ENCODE assay signal across 8 cellular contexts in genomic region chr11:30143098-30143705, GRCh38.
DNase-seq lines count a peak whose midpoint lies in the region; ATAC-seq and TF ChIP-seq lines count a peak whose summit lies in the region.

No MANE protein-coding gene starts in this region.

- TF ChIP-seq CTCF in fibroblast of the aortic adventitia (IDR thresholded peaks at IDR 0.05; ENCODE audit: insufficient read depth, low read length), result peak; percentile 73
- peak in 3 of 5 experiments; percentile 14 to 58 (median 53) for TF ChIP-seq CTCF in gastrocnemius medialis (IDR thresholded peaks at IDR 0.05 in 4 of 5, conservative IDR thresholded peaks at IDR 0.05 in 1 of 5)

- no peaks in the 10 kb centered on the region for H3K4me1 ChIP-seq in gastrocnemius medialis

- H3K27ac ChIP-seq in gastrocnemius medialis, result no peak overlapping the region

- TF ChIP-seq POLR2A in gastrocnemius medialis (IDR thresholded peaks at IDR 0.05), result no peak

- no peaks in the 10 kb centered on the region for H3K27me3 ChIP-seq in gastrocnemius medialis

- intact Hi-C loops in gastrocnemius medialis (cut with DNase I; ENCODE audit: low total_unique reads), result loop anchor here (5.0 kb wide), 1 partner anchor 711 kb away; no protein-coding TSS in a partner anchor

- H3K9me3 ChIP-seq in gastrocnemius medialis, result no peaks in the 10 kb centered on the region

- H3K4me3 ChIP-seq in fibroblast of the aortic adventitia (ENCODE audit: low read depth, low read length) (no peak overlapping the region), gastrocnemius medialis (no peak overlapping the region)

- in situ Hi-C loops in gastrocnemius medialis (cut with MboI; ENCODE audit: low sequenced_read_pairs in 4 of 4), result no loop called here

- ATAC-seq in GM19035 (IDR thresholded peaks at IDR 0.05; ENCODE audit: unreplicated experiment) (peak; percentile 78), HG03521 (IDR thresholded peaks at IDR 0.05; ENCODE audit: unreplicated experiment) (peak; percentile 54), gastrocnemius medialis (no peak)

- H3K36me3 ChIP-seq in gastrocnemius medialis, result no peaks in the 10 kb centered on the region

- DNase-seq in D341Med (ENCODE audit: low spot score) (peak; percentile 57), RPMI8226 (peak; percentile 30), fibroblast of the aortic adventitia (ENCODE audit: low read depth) (peak; percentile 43), gastrocnemius medialis (no peak), activated gamma-delta T cell (lab: John Stamatoyannopoulos, UW) (no peak), C1 segment of cervical spinal cord (lab: John Stamatoyannopoulos, UW) (no peak)

Comparison
In these comparisons a context has a peak if more than half of its experiments do, and no peak if none do; other contexts are left out.
1. DNase-seq: peak in D341Med (single experiment), RPMI8226 (single experiment) and fibroblast of the aortic adventitia (single experiment); none in gastrocnemius medialis (0 of 2), activated gamma-delta T cell (single experiment) and C1 segment of cervical spinal cord (0 of 14).
2. ATAC-seq: peak in GM19035 (single experiment) and HG03521 (single experiment); none in gastrocnemius medialis (0 of 2).